Comparison of ENCODE assay signal across 8 cellular contexts in the genomic region with DNA sequence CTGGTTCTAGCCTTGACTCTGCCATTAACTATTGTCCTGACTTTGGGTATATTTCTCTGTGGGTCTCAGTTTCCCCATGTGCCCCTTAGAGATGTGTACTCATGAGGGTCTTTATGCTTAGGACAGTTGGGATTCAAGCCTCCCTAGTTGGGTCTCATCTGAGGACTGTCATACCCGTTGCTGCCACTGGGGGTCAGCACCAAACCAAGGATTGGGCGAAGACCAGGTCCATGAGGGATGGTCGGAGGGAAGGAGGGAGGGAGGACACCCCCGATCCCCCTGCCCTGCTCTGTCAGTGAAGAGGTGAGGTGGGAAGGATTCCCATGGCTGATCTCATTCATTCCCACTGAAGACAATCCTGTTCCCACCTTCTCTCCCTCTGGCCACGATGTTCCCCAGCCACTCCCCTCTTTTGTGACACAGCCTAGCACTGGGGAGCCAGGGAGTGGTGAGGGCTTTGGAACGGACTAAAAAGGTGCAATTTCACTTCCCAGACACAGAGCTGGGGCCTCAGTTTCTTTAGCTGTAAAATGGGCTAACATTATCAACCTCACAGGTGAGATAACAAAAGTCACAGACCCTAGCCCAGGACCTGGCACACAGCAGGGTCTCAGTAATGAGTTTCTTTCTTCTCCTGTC. TPM values are rescaled to one million over a fixed set of nuclear protein-coding genes. Genes with fewer than 3 reads are reported as not detected.
DNase-seq lines count a peak whose midpoint lies in the region; ATAC-seq and TF ChIP-seq lines count a peak whose summit lies in the region.

No MANE protein-coding gene starts in this region.

- intact Hi-C loops in activated B cell treated with CpG ODN at 0.5 μM for 24 hours (cut with micrococcal nuclease) = loop anchor here (1.0 to 5.0 kb wide), 4 partner anchors 47 to 262 kb away; no protein-coding TSS in a partner anchor

- no peaks in the 10 kb centered on the region for H3K36me3 Mint-ChIP-seq in activated B cell treated with CpG ODN at 0.5 μM for 24 hours (ENCODE audit: low read depth)

- H3K27ac Mint-ChIP-seq in activated B cell treated with CpG ODN at 0.5 μM for 24 hours = no peak overlapping the region

- ATAC-seq in activated B cell treated with CpG ODN at 0.5 μM for 24 hours (ENCODE audit: low read depth) (peak; percentile 98), HG03354 (IDR thresholded peaks at IDR 0.05; ENCODE audit: poor library complexity, severe bottlenecking, unreplicated experiment) (no peak)

- H3K4me1 Mint-ChIP-seq in activated B cell treated with CpG ODN at 0.5 μM for 24 hours = no peaks in the 10 kb centered on the region

- H3K4me3 ChIP-seq in cardiac fibroblast (replicated peaks in 1 of 2; ENCODE audit: low read depth in 2 of 2, low read length in 2 of 2) = no peak overlapping the region

- H3K27me3 Mint-ChIP-seq in activated B cell treated with CpG ODN at 0.5 μM for 24 hours = no peaks in the 10 kb centered on the region

- no peaks in the 10 kb centered on the region for H3K9me3 Mint-ChIP-seq in activated B cell treated with CpG ODN at 0.5 μM for 24 hours

- peak; percentile 66 for DNase-seq in NCI-H345 (lab: John Stamatoyannopoulos, UW)
- no peak for DNase-seq in NCI-H345 treated with DMSO at 0.1 percent for 48 hours (lab: John Stamatoyannopoulos, UW; ENCODE audit: unreplicated experiment)
- peak; percentile 35 to 59 for DNase-seq in Kasumi-1 (lab: John Stamatoyannopoulos, UW)
- DNase-seq in activated B cell treated with CpG ODN at 0.5 μM for 24 hours = peak; percentile 69
- peak; percentile 57 to 63 for DNase-seq in cardiac fibroblast (ENCODE audit: low read depth in 2 of 2)
- peak; percentile 57 for DNase-seq in kidney tubule cell (ENCODE audit: low spot score)
- DNase-seq in stimulated activated CD4-positive, alpha-beta T cell treated with anti-CD3 and anti-CD28 coated beads, Interleukin-4, amount 100 ng/mL, for 48 hours (ENCODE audit: low read depth in 2 of 2) = peak; percentile 58 to 76

- POLR2A ChIA-PET in activated B cell treated with CpG ODN at 0.5 μM for 24 hours (lab: Charles Lee) = interaction anchor here (1.2 kb wide), 1 partner anchor 85 kb away, joined by 3 read pairs; no protein-coding TSS in a partner anchor

- CTCF ChIA-PET in activated B cell treated with CpG ODN at 0.5 μM for 24 hours (lab: Charles Lee) = interaction anchor here (0.7 to 5.4 kb wide), 13 partner anchors 9 to 99 kb away, joined by 3 to 153 read pairs (median 3); partner anchors contain the start of gene GDPD5

- no peak overlapping the region for H3K4me3 Mint-ChIP-seq in activated B cell treated with CpG ODN at 0.5 μM for 24 hours

- no peak for TF ChIP-seq CTCF in activated B cell treated with CpG ODN at 0.5 μM for 24 hours (IDR thresholded peaks at IDR 0.05)
- TF ChIP-seq CTCF in cardiac fibroblast (IDR thresholded peaks at IDR 0.05; ENCODE audit: low read depth, low read length) = peak; percentile 89

RNA-seq across cellular contexts. Expression of gene KLHL35, which starts 12.4 kb away (rescaled TPM):
- total RNA-seq in activated B cell treated with CpG ODN at 0.5 μM for 24 hours = 0.11 and 0.49 TPM in 2 replicates

RNA-seq across cellular contexts. Expression of gene RPS3, which starts 46.1 kb away (rescaled TPM):
- total RNA-seq in activated B cell treated with CpG ODN at 0.5 μM for 24 hours = 4,635 and 5,236 TPM in 2 replicates
